Comparison of ENCODE assay signal across 8 cellular contexts in genomic region chr19:17755977-17756670, GRCh38. TPM values are rescaled to one million over a fixed set of nuclear protein-coding genes. Genes with fewer than 3 reads are reported as not detected.
DNase-seq lines count a peak whose midpoint lies in the region; ATAC-seq and TF ChIP-seq lines count a peak whose summit lies in the region.

No MANE protein-coding gene starts in this region.

- no peaks in the 10 kb centered on the region for H3K4me1 ChIP-seq in cardiac muscle cell (ENCODE audit: low read depth)

- DNase-seq in cardiac muscle cell (ENCODE audit: low read depth in 1 of 2, low spot score in 1 of 2) (peak; percentile 58 to 83), Right ventricle myocardium inferior (ENCODE audit: missing footprints) (no peak), NCI-H2196 treated with DMSO at 0.1 percent for 48 hours (lab: John Stamatoyannopoulos, UW; ENCODE audit: unreplicated experiment) (peak; percentile 44), amniotic epithelial cell (ENCODE audit: low read depth) (peak; percentile 82), middle frontal gyrus (ENCODE audit: extremely low spot score, low spot score) (peak; percentile 57), HFFc6 (no peak)

- H3K36me3 ChIP-seq in cardiac muscle cell, result no peaks in the 10 kb centered on the region

- H3K9me3 ChIP-seq in cardiac muscle cell (ENCODE audit: low read depth), result no peaks in the 10 kb centered on the region

- H3K9me3 Mint-ChIP-seq in HFFc6, result no peaks in the 10 kb centered on the region

- peaks cover 6% of the 10 kb centered on the region for H3K4me1 Mint-ChIP-seq in HFFc6 (ENCODE audit: low read depth)

- H3K4me3 ChIP-seq in cardiac muscle cell, result no peak overlapping the region

- intact Hi-C loops in Right ventricle myocardium inferior (cut with DNase I), result no loop called here

- TF ChIP-seq CTCF in cardiac muscle cell (IDR thresholded peaks at IDR 0.05; ENCODE audit: low read depth, low read length), result no peak
- TF ChIP-seq CTCF in HFFc6 (IDR thresholded peaks at IDR 0.05), result no peak

- no peak overlapping the region for H3K4me3 Mint-ChIP-seq in HFFc6

- peaks cover 19% of the 10 kb centered on the region for H3K27me3 Mint-ChIP-seq in HFFc6 (ENCODE audit: insufficient read depth)

- ATAC-seq in Right ventricle myocardium inferior (no peak), GM18511 (IDR thresholded peaks at IDR 0.05; ENCODE audit: unreplicated experiment) (no peak), GM21737 (IDR thresholded peaks at IDR 0.05; ENCODE audit: unreplicated experiment) (no peak)

- no peaks in the 10 kb centered on the region for H3K27me3 ChIP-seq in cardiac muscle cell

- H3K27ac ChIP-seq in cardiac muscle cell, result no peak overlapping the region

- H3K27ac Mint-ChIP-seq in HFFc6, result no peak overlapping the region

- no peaks in the 10 kb centered on the region for H3K36me3 Mint-ChIP-seq in HFFc6 (ENCODE audit: low read depth)

RNA-seq across cellular contexts. Expression of gene FCHO1, which starts 4.8 kb away (rescaled TPM):
- total RNA-seq in cardiac muscle cell, result 1.8 and 3.1 TPM in 2 replicates
- 2.5 and 4.3 TPM in 2 replicates for polyA plus RNA-seq in cardiac muscle cell
- 0.24 TPM for total RNA-seq in Right ventricle myocardium inferior
- 1 to 10 TPM in 1 of 6 experiments, under 1 TPM in 5; 0.31 to 1.1 (median 0.40) TPM for total RNA-seq in HFFc6 (2021; fragmentation: NEBNext Ultra II Directional; extraction: Animal tissue kit (Norgen Biotek cat#: 25700))

RNA-seq across cellular contexts. Expression of gene MAP1S, which starts 36.8 kb away (rescaled TPM):
- total RNA-seq in cardiac muscle cell (48.6 and 61.7 TPM in 2 replicates), Right ventricle myocardium inferior (26.0 TPM)
- 60.4 and 73.9 TPM in 2 replicates for polyA plus RNA-seq in cardiac muscle cell
- 10 to 100 TPM; 56.0 to 77.9 (median 68.2) TPM for total RNA-seq in HFFc6 (2021; fragmentation: NEBNext Ultra II Directional; extraction: Animal tissue kit (Norgen Biotek cat#: 25700))

RNA-seq across cellular contexts. Expression of gene B3GNT3, which starts 38.8 kb away (rescaled TPM):
- not detected in 2 replicates for total RNA-seq in cardiac muscle cell
- polyA plus RNA-seq in cardiac muscle cell, result 0.55 TPM in 1 of 2 replicates, not detected in the other
- not detected for total RNA-seq in Right ventricle myocardium inferior
- total RNA-seq in HFFc6 (2021; fragmentation: NEBNext Ultra II Directional; extraction: Animal tissue kit (Norgen Biotek cat#: 25700)), result not detected

Comparison
In these comparisons a context has a peak if more than half of its experiments do, and no peak if none do; other contexts are left out.
1. DNase-seq: peak in cardiac muscle cell (2 of 2), NCI-H2196 treated with DMSO at 0.1 percent for 48 hours (single experiment), amniotic epithelial cell (single experiment) and middle frontal gyrus (single experiment); none in Right ventricle myocardium inferior (single experiment) and HFFc6 (single experiment).